Comparison of ENCODE assay signal across 16 cellular contexts in genomic region chr10:20303453-20304152, GRCh38.
A peak's percentile ranks its signal among the peaks of the same experiment; 100 is the strongest.
DNase-seq lines count a peak whose midpoint lies in the region; ATAC-seq and TF ChIP-seq lines count a peak whose summit lies in the region.
"Had no signal": no experiment of that assay in that cellular context is flagged by ENCODE, and none has a peak within 500 bp of the region (broad histone marks: within the 10 kb centered on the region; RNA-seq: fewer than 3 reads in every experiment).

No MANE protein-coding gene starts in this region.

- BruUV-seq in Caco-2 (replicated peaks; lab: Mats Ljungman, UMichigan): no TSS peak

- H3K4me1 ChIP-seq in Caco-2: peaks cover 13% of the 10 kb centered on the region
- H3K4me1 ChIP-seq: A549 had no signal

- CTCF ChIA-PET in Caco-2 (lab: Charles Lee) (no interaction called here), T-cell (lab: Charles Lee) (no interaction called here)

- ATAC-seq in GM21360 (IDR thresholded peaks at IDR 0.05; ENCODE audit: unreplicated experiment) (no peak), T-cell (replicated peaks in 1 of 4) (no peak)
- ATAC-seq: A549; CD8-positive, alpha-beta T cell had no signal

- no peak overlapping the region for H3K4me3 ChIP-seq in Caco-2 (ENCODE audit: low read depth, low read length)
- H3K4me3 ChIP-seq: A549 had no signal

- no peak overlapping the region for H3K4me3 Mint-ChIP-seq in Caco-2 (ENCODE audit: unreplicated experiment)
- H3K4me3 Mint-ChIP-seq in T-cell: no peak overlapping the region
- H3K4me3 Mint-ChIP-seq: CD14-positive monocyte; CD8-positive, alpha-beta T cell; H9 had no signal

- H3K27ac Mint-ChIP-seq in Caco-2 (ENCODE audit: unreplicated experiment) (peak overlapping the region; percentile 26), T-cell (no peak overlapping the region)
- H3K27ac Mint-ChIP-seq: CD14-positive monocyte; CD8-positive, alpha-beta T cell; H9 had no signal

- H3K27me3 ChIP-seq in Caco-2 (replicated peaks; ENCODE audit: control insufficient read depth, insufficient read depth, low read length): no peaks in the 10 kb centered on the region

- peaks cover 25% of the 10 kb centered on the region for H3K9me3 ChIP-seq in Caco-2
- H3K9me3 ChIP-seq: A549 had no signal

- DNase-seq in COLO668 (lab: John Stamatoyannopoulos, UW; ENCODE audit: unreplicated experiment) (peak; percentile 61), Caco-2 (no peak), NCI-H146 treated with DMSO at 0.1 percent for 48 hours (lab: John Stamatoyannopoulos, UW; ENCODE audit: unreplicated experiment) (peak; percentile 35), NCI-H748 treated with DMSO at 0.1 percent for 48 hours (lab: John Stamatoyannopoulos, UW) (peak; percentile 9), HPDE6-E6E7 (ENCODE audit: extremely low spot score) (no peak), SK-N-DZ (ENCODE audit: low spot score) (no peak), T-cell (no peak)
- DNase-seq: CD8-positive, alpha-beta T cell; DND-41; GDM1; GOT3; H9; KBM-7 had no signal

- no peaks in the 10 kb centered on the region for H3K36me3 ChIP-seq in Caco-2 (ENCODE audit: control insufficient read depth, insufficient read depth, low read length)

- intact Hi-C loops in Caco-2 (cut with micrococcal nuclease; ENCODE audit: unreplicated experiment): no loop called here

- H3K4me1 Mint-ChIP-seq in Caco-2 (ENCODE audit: low read depth, unreplicated experiment) (peaks cover 8% of the 10 kb centered on the region), T-cell (no peaks in the 10 kb centered on the region)
- H3K4me1 Mint-ChIP-seq: CD14-positive monocyte had no signal

- H3K36me3 Mint-ChIP-seq in Caco-2 (ENCODE audit: insufficient read depth, unreplicated experiment) (no peaks in the 10 kb centered on the region), T-cell (no peaks in the 10 kb centered on the region)
- H3K36me3 Mint-ChIP-seq: CD14-positive monocyte; CD8-positive, alpha-beta T cell had no signal

- no peak for TF ChIP-seq CTCF in Caco-2 (IDR thresholded peaks at IDR 0.05; ENCODE audit: insufficient read depth in 1 of 2, low read depth in 1 of 2, low read length in 1 of 2, severe bottlenecking in 1 of 2, unreplicated experiment in 1 of 2)

- H3K9me3 Mint-ChIP-seq in Caco-2 (ENCODE audit: unreplicated experiment) (peaks cover 52% of the 10 kb centered on the region), T-cell (peaks cover 8 to 18% (median 11%) of the 10 kb centered on the region in 3 donors)

- POLR2A ChIA-PET in Caco-2 (lab: Charles Lee) (no interaction called here), T-cell (lab: Charles Lee) (no interaction called here)

- H3K27me3 Mint-ChIP-seq in Caco-2 (ENCODE audit: insufficient read depth, unreplicated experiment) (no peaks in the 10 kb centered on the region), T-cell (no peaks in the 10 kb centered on the region)

Comparison
In these comparisons a context has a peak if more than half of its experiments do, and no peak if none do; other contexts are left out.
1. DNase-seq: peak in COLO668 (single experiment), NCI-H146 treated with DMSO at 0.1 percent for 48 hours (single experiment) and NCI-H748 treated with DMSO at 0.1 percent for 48 hours (single experiment); none in Caco-2 (0 of 2), HPDE6-E6E7 (single experiment), SK-N-DZ (single experiment) and T-cell (0 of 34).